Comparison of ENCODE assay signal across 9 cellular contexts in genomic region chr14:61498811-61499210, GRCh38.
DNase-seq lines count a peak whose midpoint lies in the region; ATAC-seq and TF ChIP-seq lines count a peak whose summit lies in the region.
"Had no signal": no experiment of that assay in that cellular context is flagged by ENCODE, and none has a peak within 500 bp of the region (broad histone marks: within the 10 kb centered on the region; RNA-seq: fewer than 3 reads in every experiment).

No MANE protein-coding gene starts in this region.

- H3K36me3 ChIP-seq in thoracic aorta: no peaks in the 10 kb centered on the region

- peaks cover 61% of the 10 kb centered on the region for H3K36me3 Mint-ChIP-seq in activated CD4-positive, alpha-beta T cell treated with anti-CD3 and anti-CD28 coated beads for 36 hours (ENCODE audit: low read depth)
- no peaks in the 10 kb centered on the region for H3K36me3 Mint-ChIP-seq in WTC11

- POLR2A ChIA-PET in activated CD4-positive, alpha-beta T cell treated with anti-CD3 and anti-CD28 coated beads for 36 hours (lab: Charles Lee): no interaction called here
- POLR2A ChIA-PET in WTC11 (lab: Charles Lee): interaction anchor here (1.1 kb wide), 1 partner anchor 196 kb away, joined by 3 read pairs; the partner anchor contains the start of gene HIF1A

- intact Hi-C loops in activated CD4-positive, alpha-beta T cell treated with anti-CD3 and anti-CD28 coated beads for 36 hours (cut with DNase I, micrococcal nuclease): no loop called here
- intact Hi-C loops in left ventricle myocardium superior (cut with micrococcal nuclease): no loop called here

- no peaks in the 10 kb centered on the region for H3K27me3 Mint-ChIP-seq in activated CD4-positive, alpha-beta T cell treated with anti-CD3 and anti-CD28 coated beads for 36 hours
- no peaks in the 10 kb centered on the region for H3K27me3 Mint-ChIP-seq in WTC11 (ENCODE audit: low read depth)

- no peaks in the 10 kb centered on the region for H3K27me3 ChIP-seq in thoracic aorta (replicated peaks; ENCODE audit: insufficient read depth)

- H3K4me3 ChIP-seq in thoracic aorta: no peak overlapping the region

- peaks cover 90% of the 10 kb centered on the region for H3K4me1 Mint-ChIP-seq in activated CD4-positive, alpha-beta T cell treated with anti-CD3 and anti-CD28 coated beads for 36 hours
- peaks cover 55% of the 10 kb centered on the region for H3K4me1 Mint-ChIP-seq in WTC11

- TF ChIP-seq CTCF in WTC11 (IDR thresholded peaks at IDR 0.05): no peak
- no peak for TF ChIP-seq CTCF in thoracic aorta (IDR thresholded peaks at IDR 0.05)
- no peak for TF ChIP-seq CTCF in omental fat pad (IDR thresholded peaks at IDR 0.05)

- H3K4me1 ChIP-seq in thoracic aorta (ENCODE audit: control insufficient read depth in 1 of 2, low read depth in 2 of 2): peaks cover 22 to 37% of the 10 kb centered on the region in 2 donors

- DNase-seq in activated CD4-positive, alpha-beta T cell treated with anti-CD3 and anti-CD28 coated beads for 36 hours: no peak
- no peak for DNase-seq in activated CD4-positive, alpha-beta T cell treated with anti-CD3 and anti-CD28 coated beads for 1 hour
- DNase-seq in WTC11 (ENCODE audit: low spot score) (no peak), left ventricle myocardium superior (no peak), thoracic aorta (ENCODE audit: low spot score) (no peak), omental fat pad (ENCODE audit: low spot score) (no peak), cortex of kidney (lab: John Stamatoyannopoulos, UW) (no peak), ureter (ENCODE audit: low spot score) (no peak)
- DNase-seq: stimulated activated CD4-positive, alpha-beta T cell treated with anti-CD3 and anti-CD28 coated beads, Interleukin-2, amount 100 ng/mL, for 24 hours had no signal

- H3K9me3 ChIP-seq in thoracic aorta: no peaks in the 10 kb centered on the region

- CTCF ChIA-PET in activated CD4-positive, alpha-beta T cell treated with anti-CD3 and anti-CD28 coated beads for 36 hours (lab: Charles Lee): interaction anchor here (1.1 to 2.5 kb wide), 4 partner anchors 9 to 29 kb away, joined by 3 to 9 read pairs (median 6); no protein-coding TSS in a partner anchor
- CTCF ChIA-PET in WTC11 (lab: Charles Lee): no interaction called here

- no peak overlapping the region for H3K4me3 Mint-ChIP-seq in activated CD4-positive, alpha-beta T cell treated with anti-CD3 and anti-CD28 coated beads for 36 hours
- no peak overlapping the region for H3K4me3 Mint-ChIP-seq in WTC11

- peak overlapping the region; percentile 4 to 11 for H3K27ac ChIP-seq in thoracic aorta

- H3K27ac Mint-ChIP-seq in activated CD4-positive, alpha-beta T cell treated with anti-CD3 and anti-CD28 coated beads for 36 hours: peak overlapping the region; percentile 70
- H3K27ac Mint-ChIP-seq in WTC11: peak overlapping the region; percentile 46; the same call in 1 of the 2 replicates

- no peaks in the 10 kb centered on the region for H3K9me3 Mint-ChIP-seq in activated CD4-positive, alpha-beta T cell treated with anti-CD3 and anti-CD28 coated beads for 36 hours (ENCODE audit: low read depth)
- H3K9me3 Mint-ChIP-seq in WTC11: no peaks in the 10 kb centered on the region

- no peak for ATAC-seq in activated CD4-positive, alpha-beta T cell treated with anti-CD3 and anti-CD28 coated beads for 36 hours
- ATAC-seq in WTC11 (no peak), left ventricle myocardium superior (peak; percentile 79), thoracic aorta (ENCODE audit: insufficient number of reproducible peaks, low FRiP score, low read depth) (peak; percentile 46), omental fat pad (ENCODE audit: low FRiP score) (no peak)

TF ChIP-seq in WTC11, 78 proteins besides CTCF, POLR2A, EP300 and RAD21:
- TF ChIP-seq GRHL2 (CRISPR knock-in tag; IDR thresholded peaks at IDR 0.05; ENCODE audit: insufficient replicate concordance, severe bottlenecking) (no peak), RORB (CRISPR knock-in tag; IDR thresholded peaks at IDR 0.05) (no peak)

Comparison
In these comparisons a context has a peak if more than half of its experiments do, and no peak if none do; other contexts are left out.
1. ATAC-seq: peak in left ventricle myocardium superior (single experiment) and thoracic aorta (single experiment); none in activated CD4-positive, alpha-beta T cell treated with anti-CD3 and anti-CD28 coated beads for 36 hours (single experiment), WTC11 (single experiment) and omental fat pad (single experiment).